Comparison of ENCODE assay signal across 1 cellular context in genomic region chr12:51905507-51906438, GRCh38.
TF ChIP-seq lines count a peak whose summit lies in the region.

No MANE protein-coding gene starts in this region.

TF ChIP-seq in K562, 482 proteins besides CTCF, POLR2A, EP300 and RAD21 (continued from another document and continues in another):
- TF ChIP-seq ZNF780A (CRISPR knock-in tag; IDR thresholded peaks at IDR 0.05) (no peak), HDAC2 (IDR thresholded peaks at IDR 0.05) (no peak; the same call in 1 of the 2 replicates), GMEB1 (CRISPR knock-in tag; IDR thresholded peaks at IDR 0.05) (no peak), CHCHD3 (CRISPR knock-in tag; IDR thresholded peaks at IDR 0.05) (no peak), REST (CRISPR knock-in tag; IDR thresholded peaks at IDR 0.05; ENCODE audit: low read depth) (no peak), USF2 (CRISPR knock-in tag; IDR thresholded peaks at IDR 0.05) (no peak), KDM2B (CRISPR knock-in tag; IDR thresholded peaks at IDR 0.05) (no peak), E2F5 (CRISPR knock-in tag; IDR thresholded peaks at IDR 0.05) (no peak), SMAD3 (CRISPR knock-in tag; conservative IDR thresholded peaks at IDR 0.05) (no peak), DNMT1 (IDR thresholded peaks at IDR 0.05) (no peak), ADNP (tag; IDR thresholded peaks at IDR 0.05) (no peak), MEIS2 (IDR thresholded peaks at IDR 0.05; ENCODE audit: partially characterized antibody) (peak; percentile 91), NBN (IDR thresholded peaks at IDR 0.05; ENCODE audit: low read depth) (0 out of 2 replicates have a peak, but pooled peaks have one; percentile 60), MIER1 (IDR thresholded peaks at IDR 0.05; ENCODE audit: low read depth) (no peak), FOXK2 (conservative IDR thresholded peaks at IDR 0.05 in 1 of 2, IDR thresholded peaks at IDR 0.05 in 1 of 2; ENCODE audit: low read depth in 2 of 2) (no peak), ATF3 (IDR thresholded peaks at IDR 0.05) (peak; percentile 76), ATF3 (CRISPR knock-in tag; conservative IDR thresholded peaks at IDR 0.05) (no peak), CBX1 (IDR thresholded peaks at IDR 0.05; ENCODE audit: low read depth) (no peak), DPF2 (IDR thresholded peaks at IDR 0.05) (peak; percentile 71), ARID3B (CRISPR knock-in tag; IDR thresholded peaks at IDR 0.05; ENCODE audit: borderline replicate concordance) (no peak), TOE1 (IDR thresholded peaks at IDR 0.05; ENCODE audit: borderline replicate concordance) (0 out of 2 replicates have a peak, but pooled peaks have one; percentile 24), TOE1 (CRISPR knock-in tag; IDR thresholded peaks at IDR 0.05; ENCODE audit: borderline replicate concordance, low read depth) (no peak), RBM39 (optimal IDR thresholded peaks at IDR 0.05; ENCODE audit: low read depth, low read length) (no peak), CBX3 (IDR thresholded peaks at IDR 0.05; ENCODE audit: borderline replicate concordance in 1 of 2, low read length in 2 of 2) (0 out of 3 replicates have a peak, but pooled peaks of 1 of the 2 experiments have one; percentile 25), ZNF384 (IDR thresholded peaks at IDR 0.05; ENCODE audit: low read depth, low read length) (no peak), NFRKB (IDR thresholded peaks at IDR 0.05; ENCODE audit: low read depth) (peak; percentile 88), TBP (optimal IDR thresholded peaks at IDR 0.05; ENCODE audit: low read depth, low read length) (peak; percentile 79), ZNF274 (IDR thresholded peaks at IDR 0.05; ENCODE audit: borderline replicate concordance, low read depth, low read length) (no peak), HIVEP1 (CRISPR knock-in tag; IDR thresholded peaks at IDR 0.05) (no peak), ZNF253 (CRISPR knock-in tag; conservative IDR thresholded peaks at IDR 0.05) (no peak), RREB1 (CRISPR knock-in tag; IDR thresholded peaks at IDR 0.05) (no peak), KHSRP (IDR thresholded peaks at IDR 0.05) (no peak), ZKSCAN8 (CRISPR knock-in tag; IDR thresholded peaks at IDR 0.05) (no peak), NR2C1 (IDR thresholded peaks at IDR 0.05) (no peak), NR2C1 (tag; IDR thresholded peaks at IDR 0.05) (no peak), PKNOX1 (IDR thresholded peaks at IDR 0.05) (peak; percentile 85), ARHGAP35 (IDR thresholded peaks at IDR 0.05; ENCODE audit: partially characterized antibody) (no peak), NFE2L1 (tag; IDR thresholded peaks at IDR 0.05; ENCODE audit: borderline replicate concordance, low read depth) (no peak), PPARD (CRISPR knock-in tag; IDR thresholded peaks at IDR 0.05) (no peak), ID3 (CRISPR knock-in tag; IDR thresholded peaks at IDR 0.05) (no peak), ID3 (tag; IDR thresholded peaks at IDR 0.05) (peak; percentile 58; the same call in 1 of the 2 replicates), ELK3 (CRISPR knock-in tag; IDR thresholded peaks at IDR 0.05) (no peak), YY1 (IDR thresholded peaks at IDR 0.05; ENCODE audit: borderline replicate concordance in 1 of 3, control insufficient read depth in 1 of 3, extremely low read depth in 1 of 3, insufficient read depth in 3 of 3, insufficient read length in 1 of 3, insufficient replicate concordance in 2 of 3, low read depth in 1 of 3, low read length in 2 of 3) (peak in 1 of 3 experiments; percentile 39), MCM7 (IDR thresholded peaks at IDR 0.05) (no peak), ARNT (IDR thresholded peaks at IDR 0.05) (peak in 1 of 2 experiments; percentile 34; a peak in 2 of 4 replicates), RBM15 (IDR thresholded peaks at IDR 0.05; ENCODE audit: insufficient read depth, low read length) (no peak), BRD4 (IDR thresholded peaks at IDR 0.05) (no peak), THAP7 (CRISPR knock-in tag; IDR thresholded peaks at IDR 0.05) (no peak)
